ENCODE assay signal across 8 cellular contexts in genomic region chr17:28871056-28871579, GRCh38. TPM values are rescaled to one million over a fixed set of nuclear protein-coding genes. Genes with fewer than 3 reads are reported as not detected.
DNase-seq lines count a peak whose midpoint lies in the region; ATAC-seq, FAIRE-seq and TF ChIP-seq lines count a peak whose summit lies in the region.

No MANE protein-coding gene starts in this region.

- H3K18ac ChIP-seq in H1 (ENCODE audit: extremely low read depth, low read length), result no peak overlapping the region

- H4K8ac ChIP-seq in H1 (ENCODE audit: extremely low read depth, insufficient read depth, low read length), result no peak overlapping the region

- H3K9me3 ChIP-seq in Loucy (ENCODE audit: insufficient read depth, low read depth, low read length) (no peaks in the 10 kb centered on the region), H1 (ENCODE audit: insufficient read depth in 2 of 2, low read depth in 1 of 2, low read length in 1 of 2) (no peaks in the 10 kb centered on the region), GM23248 (ENCODE audit: low read depth) (no peaks in the 10 kb centered on the region)

- POLR2A ChIA-PET in GM10248 (lab: Yijun Ruan, JAX), result interaction anchor here (1.0 kb wide), 1 partner anchor 12 kb away, joined by 3 read pairs; no protein-coding TSS in a partner anchor
- POLR2A ChIA-PET in H1 (lab: Charles Lee; ENCODE audit: partially characterized antibody), result interaction anchor here (0.7 to 1.9 kb wide), 8 partner anchors 8 to 145 kb away, joined by 3 to 10 read pairs (median 3); partner anchors contain the start of gene TLCD1

- H3K9ac ChIP-seq in Loucy (ENCODE audit: low read depth, low read length, poor library complexity, severe bottlenecking), result no peak overlapping the region
- no peak overlapping the region; a peak in 1 of 7 replicates for H3K9ac ChIP-seq in H1 (replicated peaks in 1 of 4; ENCODE audit: extremely low read depth in 1 of 4, low read depth in 3 of 4, low read length in 3 of 4)
- no peak overlapping the region for H3K9ac ChIP-seq in GM23248

- H2BK12ac ChIP-seq in H1 (ENCODE audit: low read depth, low read length), result 0 out of 2 replicates have a peak overlapping the region, but pooled peaks have one; percentile 39

- H3K36me3 ChIP-seq in Loucy (ENCODE audit: insufficient read depth, low read length) (no peaks in the 10 kb centered on the region), H1 (ENCODE audit: control insufficient read depth in 2 of 4, insufficient read depth in 4 of 4, low read length in 3 of 4) (no peaks in the 10 kb centered on the region), GM23248 (ENCODE audit: low read depth) (no peaks in the 10 kb centered on the region)

- WGBS in H1 (ENCODE audit: extremely low coverage in 1 of 2, insufficient coverage in 1 of 2, insufficient read length in 1 of 2, insufficient replicate concordance in 2 of 2, low coverage in 1 of 2, low lambda C conversion rate in 2 of 2, missing lambda C conversion rate in 1 of 2), 2 experiments, result 95% methylated on average over 6 of the region's 6 CpGs; no CpG with 5 or more reads in 1 of the 2 experiments
- whole genome bisulfite sequencing in GM23248 (ENCODE audit: low coverage in 1 of 2, low lambda C conversion rate in 2 of 2, missing lambda C conversion rate in 2 of 2), 2 experiments, result 95 to 96% methylated on average over 6 of the region's 6 CpGs

- no peaks in the 10 kb centered on the region for H4K20me1 ChIP-seq in Loucy (ENCODE audit: insufficient read depth, low read length, poor library complexity, severe bottlenecking)
- H4K20me1 ChIP-seq in H1 (replicated peaks in 1 of 2; ENCODE audit: control insufficient read depth in 1 of 2, insufficient read depth in 2 of 2, low read length in 2 of 2), result peaks cover 0 to 1% of the 10 kb centered on the region in 2 experiments
- H4K20me1 ChIP-seq in GM23248 (ENCODE audit: insufficient read depth), result no peaks in the 10 kb centered on the region

- no peaks in the 10 kb centered on the region for H3K79me1 ChIP-seq in H1 (ENCODE audit: low read depth, low read length)

- H3K4ac ChIP-seq in H1 (replicated peaks; ENCODE audit: insufficient read length, low read depth, low read length), result no peak overlapping the region

- H3K23me2 ChIP-seq in H1 (ENCODE audit: low read depth, low read length), result no peaks in the 10 kb centered on the region

- H3K4me3 ChIP-seq in Loucy (ENCODE audit: low read length, poor library complexity, severe bottlenecking), result no peak overlapping the region
- H3K4me3 ChIP-seq in H1 (ENCODE audit: extremely low read depth in 1 of 4, insufficient read depth in 2 of 4, low read depth in 3 of 4, low read length in 4 of 4), result no peak overlapping the region
- H3K4me3 ChIP-seq in GM23248, result no peak overlapping the region

- H3K4me2 ChIP-seq in Loucy (ENCODE audit: low read depth, low read length, poor library complexity, severe bottlenecking) (peak overlapping the region; percentile 3), H1 (ENCODE audit: insufficient read depth in 1 of 2, low read depth in 2 of 2, low read length in 2 of 2) (no peak overlapping the region), GM23248 (ENCODE audit: unreplicated experiment) (no peak overlapping the region)

- DNase-seq in GM10248 (ENCODE audit: extremely low spot score) (peak; percentile 85), H1 (ENCODE audit: low read depth in 1 of 2, low spot score in 2 of 2) (no peak), NCI-H146 treated with DMSO at 0.1 percent for 48 hours (lab: John Stamatoyannopoulos, UW; ENCODE audit: unreplicated experiment) (no peak), NCI-H1048 (lab: John Stamatoyannopoulos, UW) (no peak), GM23248 (no peak)

- H3K9me2 ChIP-seq in Loucy (replicated peaks; ENCODE audit: low read depth, low read length) (no peaks in the 10 kb centered on the region), GM23248 (ENCODE audit: insufficient read depth) (no peaks in the 10 kb centered on the region)

- H3K4me1 ChIP-seq in Loucy (ENCODE audit: insufficient read depth, low read length, poor library complexity, severe bottlenecking), result peaks cover 3% of the 10 kb centered on the region
- no peaks in the 10 kb centered on the region for H3K4me1 ChIP-seq in H1 (replicated peaks in 1 of 4; ENCODE audit: control insufficient read depth in 3 of 4, insufficient read depth in 4 of 4, low read length in 3 of 4)
- no peaks in the 10 kb centered on the region; the same call in 1 of the 2 replicates for H3K4me1 ChIP-seq in GM23248 (ENCODE audit: insufficient read depth)

- H3K27me3 ChIP-seq in Loucy (ENCODE audit: insufficient read depth, low read length, poor library complexity, severe bottlenecking) (no peaks in the 10 kb centered on the region), H1 (replicated peaks in 1 of 4; ENCODE audit: control insufficient read depth in 3 of 4, extremely low read depth in 1 of 4, insufficient read depth in 3 of 4, low read length in 3 of 4) (peaks cover 0 to 4% (median 0%) of the 10 kb centered on the region in 4 experiments; a peak in 2 of 7 replicates), GM23248 (replicated peaks; ENCODE audit: insufficient read depth) (no peaks in the 10 kb centered on the region)

- no peak overlapping the region for H3K14ac ChIP-seq in H1 (ENCODE audit: insufficient read length)

- H3K79me2 ChIP-seq in Loucy (ENCODE audit: insufficient read depth, low read length) (no peaks in the 10 kb centered on the region), H1 (ENCODE audit: control insufficient read depth in 1 of 2, insufficient read depth in 2 of 2, low read length in 2 of 2) (no peaks in the 10 kb centered on the region), GM23248 (ENCODE audit: insufficient read depth) (no peaks in the 10 kb centered on the region)

- CTCF ChIA-PET in GM10248 (lab: Yijun Ruan, JAX), result interaction anchor here (1.0 to 2.9 kb wide), 9 partner anchors 10 to 145 kb away, joined by 3 to 14 read pairs (median 4); partner anchors contain the start of genes PHF12 and TLCD1
- CTCF ChIA-PET in H1 (lab: Charles Lee; ENCODE audit: partially characterized antibody), result interaction anchor here (0.6 to 2.0 kb wide), 14 partner anchors 7 to 196 kb away, joined by 3 to 8 read pairs (median 4); partner anchors contain the start of gene NEK8

- in situ Hi-C loops in GM23248 (cut with MboI), result no loop called here

- no peak overlapping the region for H3K23ac ChIP-seq in H1 (ENCODE audit: insufficient read length)

- H3F3A ChIP-seq in Loucy (ENCODE audit: low read depth) (no peaks in the 10 kb centered on the region), GM23248 (ENCODE audit: insufficient read depth) (peaks cover under 1% of the 10 kb centered on the region; the same call in 1 of the 2 replicates)

- H3K56ac ChIP-seq in H1 (replicated peaks; ENCODE audit: insufficient read length, low read depth, low read length), result no peak overlapping the region

- TF ChIP-seq CTCF in GM10248 (IDR thresholded peaks at IDR 0.05; ENCODE audit: control extremely low read depth, extremely low read depth, low read depth, missing control alignments) (no peak), Loucy (conservative IDR thresholded peaks at IDR 0.05; ENCODE audit: low read length) (no peak), H1 (IDR thresholded peaks at IDR 0.05; ENCODE audit: control extremely low read depth in 1 of 3, insufficient read depth in 1 of 3, low read depth in 1 of 3, low read length in 3 of 3) (no peak)

- no peak for TF ChIP-seq EP300 in H1 (IDR thresholded peaks at IDR 0.05; ENCODE audit: borderline replicate concordance in 1 of 2, low read depth in 2 of 2, low read length in 2 of 2)

- peak overlapping the region; percentile 86; the same call in 1 of the 2 replicates for H2BK20ac ChIP-seq in H1 (ENCODE audit: low read length)

- H3K27ac ChIP-seq in H1 (ENCODE audit: low read depth, low read length), result no peak overlapping the region
- H3K27ac ChIP-seq in GM23248, result no peak overlapping the region

- FAIRE-seq in H1 (lab: Jason Lieb, UNC), result no peak

- TF ChIP-seq POLR2A in H1 (IDR thresholded peaks at IDR 0.05; ENCODE audit: control extremely low read depth in 1 of 2, low read depth in 2 of 2, low read length in 2 of 2), result no peak

- no peak for TF ChIP-seq RAD21 in H1 (IDR thresholded peaks at IDR 0.05 in 1 of 2, conservative IDR thresholded peaks at IDR 0.05 in 1 of 2; ENCODE audit: low read depth in 2 of 2, low read length in 2 of 2)

- no peak overlapping the region for H2BK120ac ChIP-seq in H1 (replicated peaks; ENCODE audit: low read depth, low read length)

- peak overlapping the region; percentile 53; the same call in 1 of the 2 replicates for H2BK15ac ChIP-seq in H1 (ENCODE audit: low read length)

- H2AFZ ChIP-seq in Loucy (ENCODE audit: low read length) (peak overlapping the region; percentile 81), H1 (ENCODE audit: low read length) (no peak overlapping the region), GM23248 (no peak overlapping the region)

- no peak overlapping the region for H4K5ac ChIP-seq in H1 (ENCODE audit: insufficient read length, low read depth, low read length)

- ATAC-seq in GM21515 (IDR thresholded peaks at IDR 0.05; ENCODE audit: unreplicated experiment) (peak; percentile 83), HG02970 (IDR thresholded peaks at IDR 0.05; ENCODE audit: low FRiP score, unreplicated experiment) (no peak)

- no peak overlapping the region for H4K91ac ChIP-seq in H1 (replicated peaks; ENCODE audit: insufficient read length, low read length)

- no peak overlapping the region for H2AK5ac ChIP-seq in H1 (ENCODE audit: low read depth, low read length)

- H2BK5ac ChIP-seq in H1 (ENCODE audit: low read depth, low read length), result no peak overlapping the region

RNA-seq across cellular contexts. Expression of gene ERAL1, which starts 16.3 kb away (rescaled TPM):
- total RNA-seq in H1 (2021; fragmentation: NEBNext Ultra II Directional; extraction: Animal tissue kit (Norgen Biotek cat#: 25700)), result 67.8 and 77.1 TPM in 2 replicates
- polyA plus RNA-seq in H1 (2011; rRNA removed) (122 and 143 TPM in 2 replicates), GM23248 (2016; fragmentation: Nextera tagmentation; extraction: Ambion mirVana) (58.1 and 60.0 TPM in 2 replicates)
- 114 TPM for polyA plus RNA-seq in H1 (2011; cell fraction: cytosol; rRNA removed)
- 126 TPM for polyA plus RNA-seq in H1 (2011; cell fraction: nucleus; rRNA removed)
- 78.6 to 93.8 TPM (median 90.0 TPM) in 4 replicates for polyA plus RNA-seq in H1 (2012, experiment 1 of 2)
- 103 TPM for polyA plus RNA-seq in H1 (2012, experiment 2 of 2)
- 62.0 TPM for polyA plus RNA-seq in H1 (2013, experiment 1 of 2)
- 63.0 TPM for polyA plus RNA-seq in H1 (2013, experiment 2 of 2)
- polyA minus RNA-seq in H1 (2011; rRNA and poly(A)+ RNA removed), result 114 and 115 TPM in 2 replicates
- 73.9 TPM for polyA minus RNA-seq in H1 (2011; cell fraction: cytosol; rRNA and poly(A)+ RNA removed)
- 36.1 TPM for polyA minus RNA-seq in H1 (2011; cell fraction: nucleus; rRNA and poly(A)+ RNA removed)
- 34.8 and 40.2 TPM in 2 replicates for total RNA-seq in GM23248 (2014; rRNA removed; shearing (Covaris generic))

RNA-seq across cellular contexts. Expression of gene FLOT2, which starts 26.4 kb away (rescaled TPM):
- total RNA-seq in H1 (2021; fragmentation: NEBNext Ultra II Directional; extraction: Animal tissue kit (Norgen Biotek cat#: 25700)), result 116 and 121 TPM in 2 replicates
- 189 and 209 TPM in 2 replicates for polyA plus RNA-seq in H1 (2011; rRNA removed)
- 133 TPM for polyA plus RNA-seq in H1 (2011; cell fraction: cytosol; rRNA removed)
- 102 TPM for polyA plus RNA-seq in H1 (2011; cell fraction: nucleus; rRNA removed)
- 101 to 164 TPM (median 143 TPM) in 4 replicates for polyA plus RNA-seq in H1 (2012, experiment 1 of 2)
- 179 TPM for polyA plus RNA-seq in H1 (2012, experiment 2 of 2)
- 85.5 TPM for polyA plus RNA-seq in H1 (2013, experiment 1 of 2)
- polyA plus RNA-seq in H1 (2013, experiment 2 of 2), result 66.9 TPM
- polyA minus RNA-seq in H1 (2011; rRNA and poly(A)+ RNA removed), result 128 and 140 TPM in 2 replicates
- 88.1 TPM for polyA minus RNA-seq in H1 (2011; cell fraction: cytosol; rRNA and poly(A)+ RNA removed)
- polyA minus RNA-seq in H1 (2011; cell fraction: nucleus; rRNA and poly(A)+ RNA removed), result 31.3 TPM
- total RNA-seq in GM23248 (2014; rRNA removed; shearing (Covaris generic)), result 28.6 and 33.2 TPM in 2 replicates
- 55.0 TPM in 2 replicates for polyA plus RNA-seq in GM23248 (2016; fragmentation: Nextera tagmentation; extraction: Ambion mirVana)

RNA-seq across cellular contexts. Expression of gene FAM222B, which starts 28.5 kb away (rescaled TPM):
- 81.7 and 86.6 TPM in 2 replicates for total RNA-seq in H1 (2021; fragmentation: NEBNext Ultra II Directional; extraction: Animal tissue kit (Norgen Biotek cat#: 25700))
- polyA plus RNA-seq in H1 (2011; rRNA removed) (42.1 and 63.9 TPM in 2 replicates), GM23248 (2016; fragmentation: Nextera tagmentation; extraction: Ambion mirVana) (11.1 and 11.4 TPM in 2 replicates)
- polyA plus RNA-seq in H1 (2011; cell fraction: cytosol; rRNA removed), result 21.4 TPM
- 38.1 TPM for polyA plus RNA-seq in H1 (2011; cell fraction: nucleus; rRNA removed)
- polyA plus RNA-seq in H1 (2012, experiment 1 of 2), result 60.6 to 73.4 TPM (median 66.4 TPM) in 4 replicates
- 59.5 TPM for polyA plus RNA-seq in H1 (2012, experiment 2 of 2)
- 94.8 TPM for polyA plus RNA-seq in H1 (2013, experiment 1 of 2)
- polyA plus RNA-seq in H1 (2013, experiment 2 of 2), result 101 TPM
- 40.1 and 42.1 TPM in 2 replicates for polyA minus RNA-seq in H1 (2011; rRNA and poly(A)+ RNA removed)
- polyA minus RNA-seq in H1 (2011; cell fraction: cytosol; rRNA and poly(A)+ RNA removed), result 58.4 TPM
- 45.2 TPM for polyA minus RNA-seq in H1 (2011; cell fraction: nucleus; rRNA and poly(A)+ RNA removed)
- total RNA-seq in GM23248 (2014; rRNA removed; shearing (Covaris generic)), result 7.6 and 12.9 TPM in 2 replicates

RNA-seq across cellular contexts. Expression of gene DHRS13, which starts 31.8 kb away (rescaled TPM):
- 22.1 and 23.7 TPM in 2 replicates for total RNA-seq in H1 (2021; fragmentation: NEBNext Ultra II Directional; extraction: Animal tissue kit (Norgen Biotek cat#: 25700))
- polyA plus RNA-seq in H1 (2011; rRNA removed) (30.0 and 33.9 TPM in 2 replicates), GM23248 (2016; fragmentation: Nextera tagmentation; extraction: Ambion mirVana) (2.6 and 3.2 TPM in 2 replicates)
- polyA plus RNA-seq in H1 (2011; cell fraction: cytosol; rRNA removed), result 31.3 TPM
- polyA plus RNA-seq in H1 (2011; cell fraction: nucleus; rRNA removed), result 26.4 TPM
- 9.0 to 18.0 TPM (median 17.3 TPM) in 4 replicates for polyA plus RNA-seq in H1 (2012, experiment 1 of 2)
- 21.1 TPM for polyA plus RNA-seq in H1 (2012, experiment 2 of 2)
- polyA plus RNA-seq in H1 (2013, experiment 1 of 2), result 29.1 TPM
- polyA plus RNA-seq in H1 (2013, experiment 2 of 2), result 30.8 TPM
- polyA minus RNA-seq in H1 (2011; rRNA and poly(A)+ RNA removed), result 18.9 and 19.8 TPM in 2 replicates
- polyA minus RNA-seq in H1 (2011; cell fraction: cytosol; rRNA and poly(A)+ RNA removed), result 12.2 TPM
- polyA minus RNA-seq in H1 (2011; cell fraction: nucleus; rRNA and poly(A)+ RNA removed), result 14.2 TPM
- total RNA-seq in GM23248 (2014; rRNA removed; shearing (Covaris generic)), result 4.7 and 5.2 TPM in 2 replicates
